In genomic region chr2:101403745-101404144, GRCh38 we compare ENCODE assay signal across 9 cellular contexts. TPM values are rescaled to one million over a fixed set of nuclear protein-coding genes. Genes with fewer than 3 reads are reported as not detected.
"Had no signal": no experiment of that assay in that cellular context is flagged by ENCODE, and none has a peak within 500 bp of the region (broad histone marks: within the 10 kb centered on the region; RNA-seq: fewer than 3 reads in every experiment).

No MANE protein-coding gene starts in this region.

- H3K4me1 ChIP-seq: HAP-1 had no signal

- H3K9ac ChIP-seq: GM23248 had no signal

- H3K4me3 ChIP-seq: GM23248, HAP-1 had no signal

- H3K9me3 ChIP-seq: HAP-1 had no signal

- H3K27ac Mint-ChIP-seq: IgD-negative memory B cell had no signal

- H3K27ac ChIP-seq: GM23248, HL-60 had no signal

- DNase-seq: GM23248, GOT3, H7, KG1 had no signal

- H3K9me3 Mint-ChIP-seq: IgD-negative memory B cell had no signal

- H3K36me3 ChIP-seq: HAP-1 had no signal

- H2AFZ ChIP-seq: GM23248 had no signal

- ATAC-seq: HCT116 had no signal

RNA-seq across cellular contexts. Expression of gene CREG2, which starts 16.4 kb away (rescaled TPM):
- total RNA-seq: H4 had no signal
